Comparison of ENCODE assay signal across 8 cellular contexts in the genomic region with DNA sequence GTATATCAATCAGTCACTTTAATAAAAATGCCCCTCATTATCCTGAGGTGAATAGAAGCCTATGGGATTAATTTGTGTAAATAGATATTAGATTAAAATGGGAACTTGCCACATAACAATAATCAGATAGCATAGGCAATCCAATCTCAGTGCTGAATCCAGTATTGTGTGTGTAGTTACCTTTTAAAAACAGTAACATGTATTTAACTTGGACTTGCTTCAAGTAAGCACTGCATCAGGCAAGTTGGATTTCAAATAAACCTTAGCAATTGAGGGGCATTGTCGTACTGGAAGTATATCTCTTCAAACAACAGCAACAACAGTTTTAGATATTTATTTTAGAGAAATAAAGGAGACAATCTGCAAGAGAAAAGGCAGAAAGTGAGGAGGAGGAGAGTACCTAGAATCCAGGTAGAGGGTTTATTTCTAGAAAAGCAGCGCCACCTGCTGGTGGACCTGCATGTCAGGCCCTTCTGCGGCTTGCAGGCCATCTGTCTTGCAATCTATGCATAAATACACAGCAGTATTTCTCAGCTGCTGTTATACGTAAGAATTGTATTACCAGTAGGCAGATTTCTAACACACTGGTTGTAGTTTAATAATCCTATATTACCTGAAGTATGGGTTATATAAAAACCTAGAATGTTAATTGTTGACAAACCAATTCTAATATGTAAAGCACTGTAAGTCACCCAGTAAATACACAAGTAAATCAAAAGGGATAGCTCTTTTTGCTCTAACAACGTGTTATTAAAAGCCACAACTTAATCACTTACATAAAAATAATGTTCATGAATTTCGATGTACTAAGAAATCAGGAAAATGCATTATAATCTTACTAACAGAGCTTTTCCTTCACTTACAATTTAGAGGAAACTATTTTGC.
DNase-seq lines count a peak whose midpoint lies in the region; ATAC-seq, FAIRE-seq and TF ChIP-seq lines count a peak whose summit lies in the region.

No MANE protein-coding gene starts in this region.

- no peaks in the 10 kb centered on the region for H3K9me3 ChIP-seq in colonic mucosa
- no peaks in the 10 kb centered on the region for H3K9me3 ChIP-seq in HepG2 (ENCODE audit: low read length)

- H3K27ac ChIP-seq in colonic mucosa, result no peak overlapping the region
- no peak overlapping the region for H3K27ac ChIP-seq in HepG2 (ENCODE audit: extremely low read length, insufficient read depth, low read length)

- under 1% methylated on average over 6 of the region's 6 CpGs for WGBS in HepG2 (ENCODE audit: low lambda C conversion rate)

- H3K4me3 ChIP-seq in colonic mucosa, result no peak overlapping the region
- H3K4me3 ChIP-seq in HepG2 (replicated peaks in 1 of 3; ENCODE audit: insufficient read depth in 1 of 3, low read depth in 2 of 3, low read length in 3 of 3), result no peak overlapping the region

- intact Hi-C loops in colonic mucosa (cut with DNase I), result loop anchor here (5.0 kb wide), 1 partner anchor 438 kb away; no protein-coding TSS in a partner anchor
- intact Hi-C loops in HepG2 (cut with micrococcal nuclease; ENCODE audit: unreplicated experiment), result loop anchor here (5.0 to 10.0 kb wide), 2 partner anchors 130 to 438 kb away; no protein-coding TSS in a partner anchor

- TF ChIP-seq EP300 in HepG2 (IDR thresholded peaks at IDR 0.05; ENCODE audit: low read depth in 2 of 2, low read length in 2 of 2) (no peak), HepG2 (CRISPR knock-in tag; IDR thresholded peaks at IDR 0.05; ENCODE audit: borderline replicate concordance) (no peak)

- no peak for TF ChIP-seq POLR2A in HepG2 (IDR thresholded peaks at IDR 0.05; ENCODE audit: insufficient read depth in 1 of 2, low read depth in 2 of 2, low read length in 2 of 2)

- H3K27me3 ChIP-seq in colonic mucosa (no peaks in the 10 kb centered on the region), HepG2 (ENCODE audit: control insufficient read depth in 1 of 2, insufficient read depth in 2 of 2, low read length in 2 of 2) (peaks cover 0 to 21% of the 10 kb centered on the region in 2 experiments; a peak in 3 of 5 replicates)

- no peak; the same call in 1 of the 2 replicates for TF ChIP-seq RAD21 in HepG2 (CRISPR knock-in tag; IDR thresholded peaks at IDR 0.05)

- H3K79me2 ChIP-seq in HepG2 (ENCODE audit: insufficient read depth, low read length), result no peaks in the 10 kb centered on the region

- H4K20me1 ChIP-seq in HepG2 (ENCODE audit: insufficient read depth, low read length), result no peaks in the 10 kb centered on the region

- TF ChIP-seq CTCF in colonic mucosa (IDR thresholded peaks at IDR 0.05) (peak; percentile 92), HepG2 (CRISPR knock-in tag; IDR thresholded peaks at IDR 0.05) (peak; percentile 81)

- no peak overlapping the region for H2AFZ ChIP-seq in HepG2 (ENCODE audit: low read length)

- DNase-seq in ACHN (peak; percentile 73), NCI-H2227 (lab: John Stamatoyannopoulos, UW; ENCODE audit: unreplicated experiment) (peak; percentile 84), colonic mucosa (peak; percentile 72), HepG2 (ENCODE audit: low spot score) (peak; percentile 49)
- DNase-seq in activated CD4-positive, alpha-beta T cell treated with anti-CD3 and anti-CD28 coated beads for 4 hours, result peak; percentile 45 to 64
- peak; percentile 44 to 62 for DNase-seq in stimulated activated CD4-positive, alpha-beta T cell treated with anti-CD3 and anti-CD28 coated beads, Interleukin-4, amount 100 ng/mL, for 48 hours (ENCODE audit: low read depth in 2 of 2)

- ATAC-seq in GM18861 (IDR thresholded peaks at IDR 0.05; ENCODE audit: unreplicated experiment), result peak; percentile 91
- peak; percentile 80 for ATAC-seq in HG03196 (IDR thresholded peaks at IDR 0.05; ENCODE audit: unreplicated experiment)
- ATAC-seq in HepG2, result peak; percentile 89

- peak; percentile 82 for FAIRE-seq in HepG2 (lab: Jason Lieb, UNC)

- POLR2A ChIA-PET in HepG2 (lab: Yijun Ruan, JAX), result no interaction called here

- H3K4me1 ChIP-seq in colonic mucosa, result no peaks in the 10 kb centered on the region
- H3K4me1 ChIP-seq in HepG2 (ENCODE audit: insufficient read depth, low read length), result no peaks in the 10 kb centered on the region

- BruUV-seq in HepG2 (replicated peaks; lab: Mats Ljungman, UMichigan), result no TSS peak

- H3K36me3 ChIP-seq in colonic mucosa (no peaks in the 10 kb centered on the region), HepG2 (replicated peaks in 1 of 2; ENCODE audit: control insufficient read depth in 1 of 2, insufficient read depth in 2 of 2, low read length in 2 of 2) (no peaks in the 10 kb centered on the region)

- H3K9ac ChIP-seq in colonic mucosa (ENCODE audit: low read depth in 2 of 2, low read length in 2 of 2) (no peak overlapping the region), HepG2 (ENCODE audit: insufficient read depth, low read depth, low read length) (no peak overlapping the region)

- CTCF ChIA-PET in HepG2 (lab: Yijun Ruan, JAX; ENCODE audit: low intra/inter-chr PET ratio, low total read pairs), result no interaction called here

- H3K4me2 ChIP-seq in HepG2 (ENCODE audit: low read depth, low read length), result no peak overlapping the region

- in situ Hi-C loops in ACHN (cut with HindIII; ENCODE audit: low pct_ligation_motif_present, low pct_unique_long_range_greater_than_20kb, low sequenced_read_pairs), result no loop called here
- in situ Hi-C loops in HepG2 (cut with HindIII; ENCODE audit: extremely low pct_ligation_motif_present, low pct_unique_long_range_greater_than_20kb), result no loop called here

TF ChIP-seq in HepG2, 621 proteins besides CTCF, POLR2A, EP300 and RAD21:
- peak; percentile 67 for TF ChIP-seq STAG1 (CRISPR knock-in tag; IDR thresholded peaks at IDR 0.05)
- TF ChIP-seq ZNF724P (CRISPR knock-in tag; IDR thresholded peaks at IDR 0.05; ENCODE audit: borderline replicate concordance), result no peak
- peak; percentile 26 for TF ChIP-seq SMC3 (IDR thresholded peaks at IDR 0.05; ENCODE audit: low read length)
- no peak for TF ChIP-seq ETV5 (CRISPR knock-in tag; IDR thresholded peaks at IDR 0.05; ENCODE audit: borderline replicate concordance)
TF ChIP-seq in HepG2: peak in this region for 2.
